4 cellular contexts compared by ENCODE assay signal in genomic region chr7:108018668-108019067, GRCh38. TPM values are rescaled to one million over a fixed set of nuclear protein-coding genes. Genes with fewer than 3 reads are reported as not detected.
"Had no signal": no experiment of that assay in that cellular context is flagged by ENCODE, and none has a peak within 500 bp of the region (broad histone marks: within the 10 kb centered on the region; RNA-seq: fewer than 3 reads in every experiment).

No MANE protein-coding gene starts in this region.

- H3K4me3 ChIP-seq: GM23338 had no signal

- H3K27ac Mint-ChIP-seq: GM23338, H9 had no signal

- H3K4me1 Mint-ChIP-seq: GM23338, H9, IgD-negative memory B cell had no signal

- H2AFZ ChIP-seq: GM23338 had no signal

- H3K4me3 Mint-ChIP-seq: GM23338, H9 had no signal

- H3K9me3 Mint-ChIP-seq: GM23338, H9, IgD-negative memory B cell had no signal

- ATAC-seq: GM23338 had no signal

- H3K36me3 Mint-ChIP-seq: IgD-negative memory B cell had no signal

- H3K4me2 ChIP-seq: GM23338 had no signal

- DNase-seq: H9, HCEC 1CT had no signal

RNA-seq across cellular contexts. Expression of gene LAMB1, which starts 15.7 kb away (rescaled TPM):
- polyA plus RNA-seq: IgD-negative memory B cell had no signal
